In genomic region chr2:181456660-181457120, GRCh38 we compare ENCODE assay signal across 8 cellular contexts. TPM values are rescaled to one million over a fixed set of nuclear protein-coding genes. Genes with fewer than 3 reads are reported as not detected.
A peak's percentile ranks its signal among the peaks of the same experiment; 100 is the strongest.
DNase-seq lines count a peak whose midpoint lies in the region; ATAC-seq and TF ChIP-seq lines count a peak whose summit lies in the region.

No MANE protein-coding gene starts in this region.

- peak overlapping the region; percentile 76 for H3K4me2 ChIP-seq in OCI-LY1 (ENCODE audit: low read length)

- intact Hi-C loops in activated T-helper 1 cell treated with anti-CD3 and anti-CD28 coated beads, Interleukin-12 subunit alpha, Interleukin-12 subunit beta, Interleukin-2, Interleukin-4 antibody, amounts not matched to agents 30 ng/mL and 10 ng/mL and 1 ng/mL, durations not matched to agents 14 hours and 24 hours and 36 hours (cut with micrococcal nuclease): loop anchor here (1.0 to 5.0 kb wide), 6 partner anchors 34 to 476 kb away; partner anchors contain the start of genes ITPRID2 and UBE2E3
- intact Hi-C loops in Right ventricle myocardium inferior (cut with DNase I): no loop called here
- intact Hi-C loops in prostate gland (cut with DNase I): loop anchor here (5.0 kb wide), 1 partner anchor 354 kb away; no protein-coding TSS in a partner anchor

- H3F3A ChIP-seq in OCI-LY1 (ENCODE audit: insufficient read depth, low read length): no peaks in the 10 kb centered on the region

- H2AFZ ChIP-seq in OCI-LY1 (ENCODE audit: low read length): no peak overlapping the region

- H3K4me1 ChIP-seq in OCI-LY1 (ENCODE audit: insufficient read depth, low read length, severe bottlenecking): peaks cover 56% of the 10 kb centered on the region
- H3K4me1 ChIP-seq in prostate gland (replicated peaks): no peaks in the 10 kb centered on the region

- TF ChIP-seq CTCF in OCI-LY1 (IDR thresholded peaks at IDR 0.05; ENCODE audit: low read length) (no peak), prostate gland (IDR thresholded peaks at IDR 0.05) (no peak)

- H3K9me3 Mint-ChIP-seq in activated T-helper 1 cell treated with anti-CD3 and anti-CD28 coated beads, Interleukin-12 subunit alpha, Interleukin-12 subunit beta, Interleukin-2, Interleukin-4 antibody, amounts not matched to agents 30 ng/mL and 10 ng/mL and 1 ng/mL, durations not matched to agents 14 hours and 24 hours and 36 hours: peaks cover 3% of the 10 kb centered on the region

- H3K4me3 ChIP-seq in OCI-LY1 (ENCODE audit: low read depth, low read length, poor library complexity, severe bottlenecking) (peak overlapping the region; percentile 85), prostate gland (peak overlapping the region; percentile 26 to 31)

- H3K27ac ChIP-seq in OCI-LY1 (ENCODE audit: low read depth, low read length, poor library complexity, severe bottlenecking) (peak overlapping the region; percentile 98), prostate gland (peak overlapping the region in 1 of 2 donors; percentile 26)

- ATAC-seq in GM18520 (IDR thresholded peaks at IDR 0.05; ENCODE audit: unreplicated experiment) (peak; percentile 57), HG02885 (IDR thresholded peaks at IDR 0.05; ENCODE audit: poor library complexity, unreplicated experiment) (peak; percentile 72), Right ventricle myocardium inferior (peak; percentile 74)

- peak overlapping the region; percentile 98 for H3K4me3 Mint-ChIP-seq in activated T-helper 1 cell treated with anti-CD3 and anti-CD28 coated beads, Interleukin-12 subunit alpha, Interleukin-12 subunit beta, Interleukin-2, Interleukin-4 antibody, amounts not matched to agents 30 ng/mL and 10 ng/mL and 1 ng/mL, durations not matched to agents 14 hours and 24 hours and 36 hours

- no peaks in the 10 kb centered on the region for H3K27me3 Mint-ChIP-seq in activated T-helper 1 cell treated with anti-CD3 and anti-CD28 coated beads, Interleukin-12 subunit alpha, Interleukin-12 subunit beta, Interleukin-2, Interleukin-4 antibody, amounts not matched to agents 30 ng/mL and 10 ng/mL and 1 ng/mL, durations not matched to agents 14 hours and 24 hours and 36 hours (ENCODE audit: insufficient read depth)

- no peaks in the 10 kb centered on the region for H3K9me3 ChIP-seq in OCI-LY1 (ENCODE audit: low read length)
- no peaks in the 10 kb centered on the region for H3K9me3 ChIP-seq in prostate gland

- WGBS in prostate gland: 11% methylated on average over 17 of the region's 17 CpGs

- H3K36me3 ChIP-seq in OCI-LY1 (ENCODE audit: insufficient read depth, low read length) (peaks cover 5% of the 10 kb centered on the region; the same call in 1 of the 2 replicates), prostate gland (no peaks in the 10 kb centered on the region)

- H3K27ac Mint-ChIP-seq in activated T-helper 1 cell treated with anti-CD3 and anti-CD28 coated beads, Interleukin-12 subunit alpha, Interleukin-12 subunit beta, Interleukin-2, Interleukin-4 antibody, amounts not matched to agents 30 ng/mL and 10 ng/mL and 1 ng/mL, durations not matched to agents 14 hours and 24 hours and 36 hours: peak overlapping the region; percentile 94

- H3K4me1 Mint-ChIP-seq in activated T-helper 1 cell treated with anti-CD3 and anti-CD28 coated beads, Interleukin-12 subunit alpha, Interleukin-12 subunit beta, Interleukin-2, Interleukin-4 antibody, amounts not matched to agents 30 ng/mL and 10 ng/mL and 1 ng/mL, durations not matched to agents 14 hours and 24 hours and 36 hours (ENCODE audit: low read depth): peaks cover 71% of the 10 kb centered on the region

- TF ChIP-seq POLR2A in prostate gland (IDR thresholded peaks at IDR 0.05): no peak

- no peaks in the 10 kb centered on the region for H3K9me2 ChIP-seq in OCI-LY1 (ENCODE audit: low read depth, low read length)

- no peaks in the 10 kb centered on the region for H3K27me3 ChIP-seq in OCI-LY1 (ENCODE audit: insufficient read depth, low read length)
- peaks cover 5% of the 10 kb centered on the region for H3K27me3 ChIP-seq in prostate gland (replicated peaks; ENCODE audit: insufficient read depth)

- H4K20me1 ChIP-seq in OCI-LY1 (ENCODE audit: insufficient read depth, low read length): no peaks in the 10 kb centered on the region

- H3K9ac ChIP-seq in OCI-LY1 (ENCODE audit: low read length): peak overlapping the region; percentile 93

- DNase-seq in activated T-helper 1 cell treated with anti-CD3 and anti-CD28 coated beads, Interleukin-12 subunit alpha, Interleukin-12 subunit beta, Interleukin-2, Interleukin-4 antibody, amounts not matched to agents 30 ng/mL and 10 ng/mL and 1 ng/mL, durations not matched to agents 14 hours and 24 hours and 36 hours (ENCODE audit: low spot score): peak; percentile 73
- DNase-seq in Right ventricle myocardium inferior (ENCODE audit: missing footprints) (peak; percentile 86), prostate gland (ENCODE audit: low spot score) (no peak), NCI-H2029 (lab: John Stamatoyannopoulos, UW) (no peak), NCI-H774 (lab: John Stamatoyannopoulos, UW) (no peak)

- peaks cover 41% of the 10 kb centered on the region for H3K79me2 ChIP-seq in OCI-LY1 (ENCODE audit: insufficient read depth, low read length)

- peaks cover 18% of the 10 kb centered on the region for H3K36me3 Mint-ChIP-seq in activated T-helper 1 cell treated with anti-CD3 and anti-CD28 coated beads, Interleukin-12 subunit alpha, Interleukin-12 subunit beta, Interleukin-2, Interleukin-4 antibody, amounts not matched to agents 30 ng/mL and 10 ng/mL and 1 ng/mL, durations not matched to agents 14 hours and 24 hours and 36 hours (ENCODE audit: low read depth)

RNA-seq across cellular contexts. Expression of gene ITGA4, which starts 0.5 kb away (rescaled TPM):
- total RNA-seq in activated T-helper 1 cell treated with anti-CD3 and anti-CD28 coated beads, Interleukin-12 subunit alpha, Interleukin-12 subunit beta, Interleukin-2, Interleukin-4 antibody, amounts not matched to agents 30 ng/mL and 10 ng/mL and 1 ng/mL, durations not matched to agents 14 hours and 24 hours and 36 hours: 98.5 and 118 TPM in 2 replicates
- 1.8 TPM for total RNA-seq in Right ventricle myocardium inferior
- 1 to 10 TPM; 2.9 to 6.4 TPM for total RNA-seq in prostate gland

Comparison
In these comparisons a context has a peak if more than half of its experiments do, and no peak if none do; other contexts are left out.
1. DNase-seq: peak in activated T-helper 1 cell treated with anti-CD3 and anti-CD28 coated beads, Interleukin-12 subunit alpha, Interleukin-12 subunit beta, Interleukin-2, Interleukin-4 antibody, amounts not matched to agents 30 ng/mL and 10 ng/mL and 1 ng/mL, durations not matched to agents 14 hours and 24 hours and 36 hours (single experiment) and Right ventricle myocardium inferior (single experiment); none in prostate gland (single experiment), NCI-H2029 (single experiment) and NCI-H774 (single experiment).
2. RNA of gene ITGA4, which starts 0.5 kb away (total RNA-seq): 98.5 to 118 TPM in activated T-helper 1 cell treated with anti-CD3 and anti-CD28 coated beads, Interleukin-12 subunit alpha, Interleukin-12 subunit beta, Interleukin-2, Interleukin-4 antibody, amounts not matched to agents 30 ng/mL and 10 ng/mL and 1 ng/mL, durations not matched to agents 14 hours and 24 hours and 36 hours; 2.9 to 6.4 TPM in prostate gland and 1.8 TPM in Right ventricle myocardium inferior (single experiment); every median in the first group is over 10 times any median in the second.
3. Peak in every context shown above with its lines, with median percentiles within 50 percentile points of each other: ATAC-seq.